In genomic region chr5:157574456-157575095, GRCh38 we compare ENCODE assay signal across 8 cellular contexts. TPM values are rescaled to one million over a fixed set of nuclear protein-coding genes. Genes with fewer than 3 reads are reported as not detected.
A peak's percentile ranks its signal among the peaks of the same experiment; 100 is the strongest.
DNase-seq lines count a peak whose midpoint lies in the region; ATAC-seq and TF ChIP-seq lines count a peak whose summit lies in the region.

No MANE protein-coding gene starts in this region.

- no peaks in the 10 kb centered on the region for H3K9me3 Mint-ChIP-seq in osteocyte (ENCODE audit: unreplicated experiment)

- H3K27me3 ChIP-seq in SK-N-SH (ENCODE audit: insufficient read depth) (no peaks in the 10 kb centered on the region), esophagus muscularis mucosa (peaks cover 0 to 5% (median 0%) of the 10 kb centered on the region in 4 donors)

- peaks cover 5% of the 10 kb centered on the region for H3K36me3 Mint-ChIP-seq in osteocyte (ENCODE audit: unreplicated experiment)

- peak overlapping the region; percentile 90; the same call in 1 of the 2 replicates for H2AFZ ChIP-seq in SK-N-SH (ENCODE audit: low read depth)

- peak overlapping the region; percentile 95 for H3K4me3 Mint-ChIP-seq in osteocyte (ENCODE audit: unreplicated experiment)

- intact Hi-C loops in esophagus muscularis mucosa (cut with DNase I), result loop anchor here (10.0 kb wide), 1 partner anchor 140 kb away; no protein-coding TSS in a partner anchor

- no peaks in the 10 kb centered on the region for H3K9me2 ChIP-seq in SK-N-SH

- H3K36me3 ChIP-seq in SK-N-SH (replicated peaks in 1 of 2; ENCODE audit: control insufficient read depth in 1 of 2, insufficient read depth in 2 of 2, low read length in 1 of 2) (peaks cover 0 to 24% of the 10 kb centered on the region in 2 experiments), esophagus muscularis mucosa (peaks cover 0 to 12% (median 0%) of the 10 kb centered on the region in 4 donors)

- peak overlapping the region; percentile 98 for H3K9ac ChIP-seq in SK-N-SH

- no peak for TF ChIP-seq RAD21 in SK-N-SH (IDR thresholded peaks at IDR 0.05; ENCODE audit: low read length)

- TF ChIP-seq CTCF in SK-N-SH (IDR thresholded peaks at IDR 0.05), result no peak
- TF ChIP-seq CTCF in esophagus muscularis mucosa (IDR thresholded peaks at IDR 0.05), result no peak
- TF ChIP-seq CTCF in osteocyte (IDR thresholded peaks at IDR 0.05), result no peak

- H3K4me1 ChIP-seq in SK-N-SH (ENCODE audit: control insufficient read depth in 1 of 2, insufficient read depth in 2 of 2, low read depth in 1 of 2, low read length in 1 of 2), result peaks cover 6 to 9% of the 10 kb centered on the region in 2 experiments; a peak in 3 of 4 replicates
- H3K4me1 ChIP-seq in esophagus muscularis mucosa, result peaks cover 31 to 62% (median 61%) of the 10 kb centered on the region in 4 donors

- no peak for TF ChIP-seq POLR2A in esophagus muscularis mucosa (IDR thresholded peaks at IDR 0.05; ENCODE audit: low read depth)

- H3K4me1 Mint-ChIP-seq in osteocyte (ENCODE audit: unreplicated experiment), result peaks cover 48% of the 10 kb centered on the region

- peak overlapping the region; percentile 85 to 99 for H3K4me3 ChIP-seq in SK-N-SH (ENCODE audit: low read depth in 2 of 2, low read length in 1 of 2)
- H3K4me3 ChIP-seq in esophagus muscularis mucosa, result peak overlapping the region; percentile 78 to 99 (median 88)

- H3F3A ChIP-seq in SK-N-SH (replicated peaks; ENCODE audit: insufficient read depth), result peaks cover 50% of the 10 kb centered on the region

- H3K4me2 ChIP-seq in SK-N-SH, result peak overlapping the region; percentile 98

- ATAC-seq in esophagus mucosa, result no peak
- ATAC-seq in HG02970 (IDR thresholded peaks at IDR 0.05; ENCODE audit: low FRiP score, unreplicated experiment), result no peak
- ATAC-seq in HG03095 (IDR thresholded peaks at IDR 0.05; ENCODE audit: unreplicated experiment), result no peak

- peaks cover 64% of the 10 kb centered on the region for H3K79me2 ChIP-seq in SK-N-SH (ENCODE audit: insufficient read depth)

- DNase-seq in EH (ENCODE audit: low read depth) (peak; percentile 53), SK-N-SH (no peak), esophagus muscularis mucosa (ENCODE audit: extremely low spot score) (no peak), osteocyte (ENCODE audit: extremely low spot score, unreplicated experiment) (no peak), HCEC 1CT (no peak)

- H3K27ac ChIP-seq in SK-N-SH (ENCODE audit: low read depth in 2 of 2, low read length in 1 of 2) (peak overlapping the region in 1 of 2 experiments; percentile 93; a peak in 3 of 4 replicates), esophagus muscularis mucosa (replicated peaks in 1 of 4) (peak overlapping the region; percentile 93 to 96 (median 94))

- POLR2A ChIA-PET in SK-N-SH (lab: Yijun Ruan, JAX), result no interaction called here

- CTCF ChIA-PET in SK-N-SH (lab: Yijun Ruan, JAX), result interaction anchor here (0.7 to 1.5 kb wide), 3 partner anchors 11 to 246 kb away, joined by 3 to 4 read pairs (median 3); no protein-coding TSS in a partner anchor

- TF ChIP-seq EP300 in SK-N-SH (IDR thresholded peaks at IDR 0.05; ENCODE audit: borderline replicate concordance in 1 of 2, low read depth in 1 of 2, low read length in 1 of 2) (no peak), esophagus muscularis mucosa (IDR thresholded peaks at IDR 0.05) (no peak)

- 18% methylated on average over 25 of the region's 39 CpGs for WGBS in SK-N-SH (ENCODE audit: low lambda C conversion rate)
- 9% methylated on average over 12 of the region's 39 CpGs for WGBS in esophagus muscularis mucosa

- no peaks in the 10 kb centered on the region for H3K27me3 Mint-ChIP-seq in osteocyte (ENCODE audit: unreplicated experiment)

- H3K27ac Mint-ChIP-seq in osteocyte (ENCODE audit: unreplicated experiment), result peak overlapping the region; percentile 91

- no peaks in the 10 kb centered on the region for H3K9me3 ChIP-seq in SK-N-SH
- H3K9me3 ChIP-seq in esophagus muscularis mucosa, result no peaks in the 10 kb centered on the region

- 0 out of 2 replicates have a peak, but pooled peaks cover 5% of the 10 kb centered on the region for H4K20me1 ChIP-seq in SK-N-SH (ENCODE audit: insufficient read depth)

TF ChIP-seq in SK-N-SH, 30 proteins besides CTCF, POLR2A, EP300 and RAD21:
- TF ChIP-seq RCOR1 (IDR thresholded peaks at IDR 0.05; ENCODE audit: low read length) (peak; percentile 56; the same call in 1 of the 2 replicates), CHD2 (IDR thresholded peaks at IDR 0.05; ENCODE audit: low read length, partially characterized antibody) (no peak), MEF2A (IDR thresholded peaks at IDR 0.05; ENCODE audit: borderline replicate concordance, low read depth) (no peak), MXI1 (IDR thresholded peaks at IDR 0.05; ENCODE audit: low read depth, low read length) (no peak), POLR2AphosphoS5 (IDR thresholded peaks at IDR 0.05; ENCODE audit: low read depth, low read length) (no peak)
- TF ChIP-seq, protein P1, sequence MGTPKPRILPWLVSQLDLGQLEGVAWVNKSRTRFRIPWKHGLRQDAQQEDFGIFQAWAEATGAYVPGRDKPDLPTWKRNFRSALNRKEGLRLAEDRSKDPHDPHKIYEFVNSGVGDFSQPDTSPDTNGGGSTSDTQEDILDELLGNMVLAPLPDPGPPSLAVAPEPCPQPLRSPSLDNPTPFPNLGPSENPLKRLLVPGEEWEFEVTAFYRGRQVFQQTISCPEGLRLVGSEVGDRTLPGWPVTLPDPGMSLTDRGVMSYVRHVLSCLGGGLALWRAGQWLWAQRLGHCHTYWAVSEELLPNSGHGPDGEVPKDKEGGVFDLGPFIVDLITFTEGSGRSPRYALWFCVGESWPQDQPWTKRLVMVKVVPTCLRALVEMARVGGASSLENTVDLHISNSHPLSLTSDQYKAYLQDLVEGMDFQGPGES (IDR thresholded peaks at IDR 0.05; ENCODE audit: low read depth, low read length), result no peak

RNA-seq across cellular contexts. Expression of gene ADAM19, which starts 1.0 kb away (rescaled TPM):
- polyA plus RNA-seq in SK-N-SH (2012; rRNA removed), result 43.1 and 46.9 TPM in 2 replicates
- polyA plus RNA-seq in SK-N-SH (2012; cell fraction: cytosol; rRNA removed), result 33.7 and 41.3 TPM in 2 replicates
- polyA plus RNA-seq in SK-N-SH (2012; cell fraction: nucleus; rRNA removed), result 61.7 and 79.6 TPM in 2 replicates
- total RNA-seq in esophagus muscularis mucosa (10 to 100 TPM; 25.0 to 43.6 (median 28.1) TPM), osteocyte (62.2 and 64.5 TPM in 2 replicates), esophagus mucosa (2.2 TPM)
